In the genomic region with DNA sequence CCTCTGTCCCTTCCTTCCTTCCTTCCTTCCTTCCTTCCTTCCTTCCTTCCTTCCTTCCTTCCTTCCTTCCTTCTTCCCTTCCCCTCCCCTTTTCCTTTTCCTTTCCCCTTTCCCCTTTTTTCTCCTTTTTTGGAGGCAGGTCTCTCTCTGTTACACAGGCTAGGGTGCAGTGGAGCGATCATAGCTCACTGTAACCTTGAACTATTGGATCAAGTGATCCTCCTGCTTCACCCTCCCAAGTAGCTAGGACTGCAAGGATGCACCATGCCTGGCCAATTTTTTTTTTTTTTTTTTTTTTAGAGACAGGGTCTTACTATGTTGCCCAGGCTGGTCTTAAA, we compare ENCODE assay signal across 7 cellular contexts.
DNase-seq lines count a peak whose midpoint lies in the region; ATAC-seq and TF ChIP-seq lines count a peak whose summit lies in the region.
"Not testable (repeated sequence)": the region's sequence is repeated elsewhere in the genome, so short reads cannot be mapped to it uniquely, and the experiment has no call there.

No MANE protein-coding gene starts in this region.

- peak overlapping the region; percentile 92 for H4K5ac ChIP-seq in IMR-90 (ENCODE audit: low read depth, low read length)

- not testable (repeated sequence) for H3K4me3 Mint-ChIP-seq in dendritic cell treated with granulocyte-macrophage colony-stimulating factor and Interleukin-4, amounts not matched to agents 40 ng/mL and 50 ng/mL, for 4 days; nephron

- H3K4me2 ChIP-seq in IMR-90 (ENCODE audit: low read depth, low read length): peak overlapping the region; percentile 33; the same call in 1 of the 2 replicates

- not testable (repeated sequence) for H3K9ac ChIP-seq in IMR-90 (ENCODE audit: low read depth, low read length)

- H2BK120ac ChIP-seq in IMR-90 (ENCODE audit: low read depth, low read length): peak overlapping the region; percentile 74

- H3K18ac ChIP-seq in IMR-90 (ENCODE audit: low read depth, low read length): peak overlapping the region; percentile 98

- TF ChIP-seq CTCF in IMR-90 (conservative IDR thresholded peaks at IDR 0.05; ENCODE audit: low read depth, low read length); ascending aorta (IDR thresholded peaks at IDR 0.05); breast epithelium (IDR thresholded peaks at IDR 0.05); gastroesophageal sphincter (IDR thresholded peaks at IDR 0.05); nephron (IDR thresholded peaks at IDR 0.05; ENCODE audit: unreplicated experiment in 3 of 3); tibial artery (IDR thresholded peaks at IDR 0.05): not testable (repeated sequence)

- not testable (repeated sequence) for BruUV-seq in IMR-90 (replicated peaks; lab: Mats Ljungman, UMichigan)

- POLR2A ChIA-PET in IMR-90 (lab: Charles Lee; ENCODE audit: unreplicated experiment): interaction anchor here (0.6 kb wide), 2 partner anchors 75 to 311 kb away, joined by 5 read pairs; no protein-coding TSS in a partner anchor

- H4K20me1 ChIP-seq in IMR-90 (ENCODE audit: insufficient read depth, low read length): not testable (repeated sequence)

- H3K56ac ChIP-seq in IMR-90 (ENCODE audit: extremely low read depth, insufficient read depth, low read length): not testable (repeated sequence)

- not testable (repeated sequence) for H3K27me3 ChIP-seq in IMR-90 (ENCODE audit: control insufficient read depth, insufficient read depth, low read length); ascending aorta; breast epithelium; gastroesophageal sphincter; tibial artery

- H2BK20ac ChIP-seq in IMR-90 (ENCODE audit: low read depth, low read length): peak overlapping the region; percentile 94

- H3K9me1 ChIP-seq in IMR-90 (ENCODE audit: insufficient read depth, low read length): peaks cover 10% of the 10 kb centered on the region; the same call in 1 of the 2 replicates

- H4K8ac ChIP-seq in IMR-90 (ENCODE audit: low read depth in 2 of 2, low read length in 2 of 2): peak overlapping the region; percentile 38 to 66; a peak in 3 of 4 replicates

- peak overlapping the region; percentile 94 for H2BK5ac ChIP-seq in IMR-90 (ENCODE audit: low read depth, low read length, poor library complexity, severe bottlenecking)

- ATAC-seq in IMR-90 (ENCODE audit: low read depth); gastroesophageal sphincter: not testable (repeated sequence)

- peak overlapping the region; percentile 32 for H3K27ac Mint-ChIP-seq in dendritic cell treated with granulocyte-macrophage colony-stimulating factor and Interleukin-4, amounts not matched to agents 40 ng/mL and 50 ng/mL, for 4 days
- peak overlapping the region in 2 of 3 experiments; percentile 77 to 78 for H3K27ac Mint-ChIP-seq in nephron

- H4K91ac ChIP-seq in IMR-90 (ENCODE audit: insufficient read depth, low read depth, low read length): peak overlapping the region; percentile 91

- intact Hi-C loops in IMR-90 (cut with micrococcal nuclease): loop anchor here (5.0 kb wide), 1 partner anchor 176 kb away; no protein-coding TSS in a partner anchor
- intact Hi-C loops in ascending aorta (cut with DNase I); breast epithelium (cut with DNase I; ENCODE audit: low total_unique reads); dendritic cell treated with granulocyte-macrophage colony-stimulating factor and Interleukin-4, amounts not matched to agents 40 ng/mL and 50 ng/mL, for 4 days (cut with micrococcal nuclease); tibial artery (cut with DNase I; ENCODE audit: low total_unique reads): not testable (repeated sequence)

- peak overlapping the region; percentile 81 for H3K14ac ChIP-seq in IMR-90 (replicated peaks; ENCODE audit: low read depth, low read length)

- 0 out of 2 replicates have a peak overlapping the region, but pooled peaks have one; percentile 20 for H3K23ac ChIP-seq in IMR-90 (ENCODE audit: low read depth, low read length)

- not testable (repeated sequence) for H3K4me3 ChIP-seq in IMR-90 (ENCODE audit: insufficient read depth, low read depth, low read length); ascending aorta; breast epithelium; gastroesophageal sphincter; tibial artery

- H3K27me3 Mint-ChIP-seq in dendritic cell treated with granulocyte-macrophage colony-stimulating factor and Interleukin-4, amounts not matched to agents 40 ng/mL and 50 ng/mL, for 4 days; nephron (ENCODE audit: low read depth): not testable (repeated sequence)

- in situ Hi-C loops in IMR-90 (cut with MboI; ENCODE audit: low sequenced_read_pairs): loop anchor here (10.0 kb wide), 1 partner anchor 154 kb away; no protein-coding TSS in a partner anchor

- H2BK15ac ChIP-seq in IMR-90 (ENCODE audit: low read depth, low read length): peak overlapping the region; percentile 80; the same call in 1 of the 3 replicates

- H3K27ac ChIP-seq in IMR-90 (ENCODE audit: insufficient read depth, low read length) (peak overlapping the region; percentile 75), ascending aorta (peak overlapping the region; percentile 54 to 65), breast epithelium (peak overlapping the region; percentile 8 to 46), gastroesophageal sphincter (peak overlapping the region in 3 of 4 donors; percentile 2 to 61 (median 60)), tibial artery (peak overlapping the region; percentile 29 to 50)

- peak overlapping the region; percentile 7 for H2AK9ac ChIP-seq in IMR-90 (replicated peaks; ENCODE audit: low read depth, low read length, poor library complexity)

- TF ChIP-seq RAD21 in IMR-90 (IDR thresholded peaks at IDR 0.05; ENCODE audit: low read length): not testable (repeated sequence)

- H3K4ac ChIP-seq in IMR-90 (ENCODE audit: low read depth, low read length): peak overlapping the region; percentile 90

- TF ChIP-seq POLR2A in IMR-90 (IDR thresholded peaks at IDR 0.05; ENCODE audit: low read depth, low read length); breast epithelium (IDR thresholded peaks at IDR 0.05); gastroesophageal sphincter (IDR thresholded peaks at IDR 0.05): not testable (repeated sequence)

- H3K4me1 Mint-ChIP-seq in dendritic cell treated with granulocyte-macrophage colony-stimulating factor and Interleukin-4, amounts not matched to agents 40 ng/mL and 50 ng/mL, for 4 days (ENCODE audit: low read depth): peaks cover 64% of the 10 kb centered on the region
- peaks cover 39% of the 10 kb centered on the region for H3K4me1 Mint-ChIP-seq in nephron

- H3K36me3 ChIP-seq in IMR-90 (ENCODE audit: control insufficient read depth, insufficient read depth, low read length); ascending aorta; breast epithelium; gastroesophageal sphincter; tibial artery: not testable (repeated sequence)

- dilution Hi-C loops in IMR-90 (cut with HindIII; ENCODE audit: low sequenced_read_pairs, unreplicated experiment): not testable (repeated sequence)

- peaks cover 25% of the 10 kb centered on the region for H3K9me3 Mint-ChIP-seq in dendritic cell treated with granulocyte-macrophage colony-stimulating factor and Interleukin-4, amounts not matched to agents 40 ng/mL and 50 ng/mL, for 4 days
- H3K9me3 Mint-ChIP-seq in nephron: peaks cover 34% of the 10 kb centered on the region

- not testable (repeated sequence) for H3K9me3 ChIP-seq in IMR-90 (ENCODE audit: control insufficient read depth, insufficient read depth, low read length); gastroesophageal sphincter; tibial artery
- H3K9me3 ChIP-seq in ascending aorta (peaks cover 8 to 15% of the 10 kb centered on the region in 2 donors), breast epithelium (peaks cover 4 to 16% of the 10 kb centered on the region in 2 donors)

- peaks cover 26% of the 10 kb centered on the region for H3K4me1 ChIP-seq in IMR-90 (ENCODE audit: control insufficient read depth, insufficient read depth, low read length)
- peaks cover 7 to 31% of the 10 kb centered on the region in 2 donors for H3K4me1 ChIP-seq in ascending aorta
- not testable (repeated sequence) for H3K4me1 ChIP-seq in breast epithelium
- H3K4me1 ChIP-seq in gastroesophageal sphincter: peaks cover 30 to 74% (median 34%) of the 10 kb centered on the region in 3 donors
- H3K4me1 ChIP-seq in tibial artery: peaks cover 0 to 78% (median 31%) of the 10 kb centered on the region in 4 donors

- WGBS in IMR-90 (ENCODE audit: extremely low coverage in 2 of 2, insufficient read length in 1 of 2), 2 experiments: no CpG with 5 or more reads among the region's 1 CpG
- WGBS in gastroesophageal sphincter (ENCODE audit: low coverage in 1 of 2), 2 donors: 80 to 100% methylated on average over 1 of the region's 1 CpG

- not testable (repeated sequence) for TF ChIP-seq EP300 in gastroesophageal sphincter (IDR thresholded peaks at IDR 0.05)

- H3K79me1 ChIP-seq in IMR-90 (ENCODE audit: low read depth in 1 of 2, low read length in 2 of 2): peaks cover 29 to 48% of the 10 kb centered on the region in 2 experiments

- H2AFZ ChIP-seq in IMR-90 (replicated peaks; ENCODE audit: low read length, poor library complexity): not testable (repeated sequence)

- peak overlapping the region; percentile 32 for H2AK5ac ChIP-seq in IMR-90 (ENCODE audit: low read depth, low read length)

- CTCF ChIA-PET in IMR-90 (lab: Yijun Ruan, JAX): interaction anchor here (0.8 to 1.1 kb wide), 2 partner anchors 62 to 69 kb away, joined by 3 to 11 read pairs; no protein-coding TSS in a partner anchor

- H3K36me3 Mint-ChIP-seq in dendritic cell treated with granulocyte-macrophage colony-stimulating factor and Interleukin-4, amounts not matched to agents 40 ng/mL and 50 ng/mL, for 4 days (ENCODE audit: low read depth): peaks cover 49% of the 10 kb centered on the region
- H3K36me3 Mint-ChIP-seq in nephron (ENCODE audit: low read depth): peaks cover 57% of the 10 kb centered on the region

- DNase-seq in IMR-90; ascending aorta (ENCODE audit: low spot score in 2 of 2); breast epithelium (ENCODE audit: low spot score in 2 of 2); tibial artery: not testable (repeated sequence)
